ENCODE assay signal across 24 cellular contexts in the genomic region with DNA sequence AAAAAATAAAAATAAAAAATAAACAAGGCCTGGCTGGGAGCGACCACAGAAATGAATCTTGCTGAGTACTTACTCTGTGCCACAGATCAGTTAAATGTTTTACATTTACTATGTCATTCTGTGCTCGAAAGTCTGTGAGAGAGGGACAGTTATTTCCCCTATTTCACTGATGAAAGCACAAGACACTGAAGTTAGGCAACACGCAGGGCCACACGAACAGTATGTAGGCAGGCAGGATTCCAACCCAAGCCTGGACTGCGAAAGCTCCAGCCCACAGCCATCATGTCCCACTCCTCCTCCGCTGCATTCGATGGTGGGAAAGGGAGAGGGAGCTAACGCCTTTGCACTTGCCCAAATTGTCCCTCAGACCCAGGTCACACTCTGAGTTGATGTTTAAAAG. TPM values are rescaled to one million over a fixed set of nuclear protein-coding genes. Genes with fewer than 3 reads are reported as not detected.
A peak's percentile ranks its signal among the peaks of the same experiment; 100 is the strongest.
DNase-seq lines count a peak whose midpoint lies in the region; ATAC-seq and TF ChIP-seq lines count a peak whose summit lies in the region.
"Had no signal": no experiment of that assay in that cellular context is flagged by ENCODE, and none has a peak within 500 bp of the region (broad histone marks: within the 10 kb centered on the region; RNA-seq: fewer than 3 reads in every experiment).

No MANE protein-coding gene starts in this region.

- no peaks in the 10 kb centered on the region for H3K27me3 ChIP-seq in right atrium auricular region
- H3K27me3 ChIP-seq: esophagus squamous epithelium, foreskin keratinocyte, thyroid gland had no signal

- intact Hi-C loops in Right ventricle myocardium superior (cut with DNase I), result no loop called here
- intact Hi-C loops in Right ventricle myocardium inferior (cut with DNase I), result no loop called here
- intact Hi-C loops in sciatic nerve (cut with DNase I), result no loop called here

- H3K27ac ChIP-seq in right atrium auricular region, result no peak overlapping the region
- H3K27ac ChIP-seq: A549, foreskin keratinocyte, RWPE1, thyroid gland had no signal

- no peak overlapping the region for H3K4me3 ChIP-seq in right atrium auricular region
- H3K4me3 ChIP-seq: A549, esophagus squamous epithelium, thyroid gland had no signal

- H3K9me3 ChIP-seq in right atrium auricular region, result no peaks in the 10 kb centered on the region
- H3K9me3 ChIP-seq: esophagus squamous epithelium, thyroid gland had no signal

- H3K36me3 ChIP-seq in right atrium auricular region, result no peaks in the 10 kb centered on the region
- H3K36me3 ChIP-seq: esophagus squamous epithelium, thyroid gland had no signal

- no peaks in the 10 kb centered on the region for H3K4me1 ChIP-seq in right atrium auricular region
- H3K4me1 ChIP-seq: esophagus squamous epithelium, thyroid gland had no signal

- ATAC-seq in Right ventricle myocardium superior (ENCODE audit: poor library complexity) (peak; percentile 39), Right ventricle myocardium inferior (no peak), sciatic nerve (peak; percentile 62), HG03460 (IDR thresholded peaks at IDR 0.05; ENCODE audit: unreplicated experiment) (no peak)
- ATAC-seq: A549, foreskin keratinocyte, SK-N-SH treated with all-trans-retinoic acid at 6 μM for 48 hours had no signal

- peak; percentile 42 for DNase-seq in Right ventricle myocardium superior
- no peak for DNase-seq in Right ventricle myocardium inferior (ENCODE audit: missing footprints)
- DNase-seq in MV-4-11 (lab: John Stamatoyannopoulos, UW), result peak; percentile 84
- peak; percentile 61 for DNase-seq in right atrium auricular region (ENCODE audit: low spot score)
- no peak for DNase-seq in sciatic nerve (ENCODE audit: low spot score)
- DNase-seq in HPDE6-E6E7 (ENCODE audit: extremely low spot score), result no peak
- DNase-seq in NCI-H2196 treated with DMSO at 0.1 percent for 48 hours (lab: John Stamatoyannopoulos, UW; ENCODE audit: unreplicated experiment), result no peak
- DNase-seq: activated CD4-positive, alpha-beta memory T cell treated with anti-CD3 and anti-CD28 coated beads, Interleukin-2, amount 10 ng/mL, durations not matched to agents 7 days and 5 days; activated CD4-positive, CD25-positive, alpha-beta regulatory T cell treated with anti-CD3 and anti-CD28 coated beads, Interleukin-2, amount 50 U/mL, for 72 hours; activated CD8-positive, alpha-beta memory T cell treated with anti-CD3 and anti-CD28 coated beads, Interleukin-2, amount 50 U/mL, for 4 hours; activated naive CD4-positive, alpha-beta T cell treated with Interleukin-2 at 50 U/mL for 16 hours; esophagus squamous epithelium; foreskin keratinocyte; HCEC 1CT; Karpas-422; mammary epithelial cell; OCI-M1; posterior cingulate gyrus; stimulated activated CD4-positive, alpha-beta T cell treated with anti-CD3 and anti-CD28 coated beads, Interleukin-2, amount 100 ng/mL, for 48 hours; thyroid gland had no signal

- TF ChIP-seq CTCF in right atrium auricular region (IDR thresholded peaks at IDR 0.05), result no peak

RNA-seq across cellular contexts. Expression of gene RUBCNL, which starts 34.2 kb away (rescaled TPM):
- total RNA-seq in Right ventricle myocardium superior, result 0.70 TPM
- total RNA-seq in Right ventricle myocardium inferior, result 0.51 TPM
- total RNA-seq in right atrium auricular region, result 1 to 10 TPM in 1 of 2 donors, under 1 TPM in 1; 0.59 to 1.5 TPM
- total RNA-seq in sciatic nerve, result 7.3 TPM
- total RNA-seq: activated CD4-positive, alpha-beta memory T cell treated with anti-CD3 and anti-CD28 coated beads, Interleukin-2, amount 10 ng/mL, durations not matched to agents 7 days and 5 days; foreskin keratinocyte had no signal

Comparison
In these comparisons a context has a peak if more than half of its experiments do, and no peak if none do; other contexts are left out.
1. ATAC-seq: peak in Right ventricle myocardium superior (single experiment) and sciatic nerve (single experiment); none in Right ventricle myocardium inferior (single experiment) and HG03460 (single experiment).
2. DNase-seq: peak in Right ventricle myocardium superior (single experiment), MV-4-11 (single experiment) and right atrium auricular region (single experiment); none in Right ventricle myocardium inferior (single experiment), sciatic nerve (single experiment), HPDE6-E6E7 (single experiment) and NCI-H2196 treated with DMSO at 0.1 percent for 48 hours (single experiment).